Comparison of ENCODE assay signal across 10 cellular contexts in genomic region chr2:98912221-98912851, GRCh38. TPM values are rescaled to one million over a fixed set of nuclear protein-coding genes. Genes with fewer than 3 reads are reported as not detected.
DNase-seq lines count a peak whose midpoint lies in the region.
"Had no signal": no experiment of that assay in that cellular context is flagged by ENCODE, and none has a peak within 500 bp of the region (broad histone marks: within the 10 kb centered on the region; RNA-seq: fewer than 3 reads in every experiment).

No MANE protein-coding gene starts in this region.

- H3K27me3 ChIP-seq in SJCRH30, result no peaks in the 10 kb centered on the region; the same call in 1 of the 2 replicates

- no peaks in the 10 kb centered on the region for H3K36me3 ChIP-seq in SJCRH30
- H3K36me3 ChIP-seq: tibial artery had no signal

- in situ Hi-C loops in KBM-7 (cut with MboI; ENCODE audit: low pct_unique_long_range_greater_than_20kb, low sequenced_read_pairs), result no loop called here

- H3K27ac ChIP-seq in SJCRH30, result no peak overlapping the region
- no peak overlapping the region for H3K27ac ChIP-seq in substantia nigra (ENCODE audit: low read depth, low read length, poor library complexity, severe bottlenecking)
- H3K27ac ChIP-seq: 22Rv1, tibial artery had no signal

- no peaks in the 10 kb centered on the region for H3K9me3 ChIP-seq in SJCRH30 (replicated peaks)
- H3K9me3 ChIP-seq: tibial artery had no signal

- H3K4me3 ChIP-seq in SJCRH30, result no peak overlapping the region
- H3K4me3 ChIP-seq: tibial artery had no signal

- H3K4me1 ChIP-seq in SJCRH30, result peaks cover 17% of the 10 kb centered on the region

- DNase-seq in NCI-H1436 (lab: John Stamatoyannopoulos, UW) (peak; percentile 51), NCI-H1436 treated with DMSO at 0.1 percent for 48 hours (lab: John Stamatoyannopoulos, UW) (no peak), SJCRH30 (peak; percentile 13 to 19), globus pallidus (ENCODE audit: low spot score) (peak; percentile 36), substantia nigra (lab: John Stamatoyannopoulos, UW) (peak in 26 of 49 donors; percentile 11 to 87 (median 40)), KBM-7 (no peak), MV-4-11 (lab: John Stamatoyannopoulos, UW) (no peak), retina (no peak)

RNA-seq across cellular contexts. Expression of gene CRACDL, which starts 23.7 kb away (rescaled TPM):
- total RNA-seq in SJCRH30 (2014; rRNA removed; shearing (Covaris generic)), result not detected in 2 replicates

Comparison
In these comparisons a context has a peak if more than half of its experiments do, and no peak if none do; other contexts are left out.
1. DNase-seq: peak in NCI-H1436 (single experiment), SJCRH30 (2 of 2), globus pallidus (single experiment) and substantia nigra (26 of 49); none in NCI-H1436 treated with DMSO at 0.1 percent for 48 hours (single experiment), KBM-7 (single experiment), MV-4-11 (single experiment) and retina (single experiment).